ENCODE assay signal across 8 cellular contexts in genomic region chr22:30667092-30667485, GRCh38. TPM values are rescaled to one million over a fixed set of nuclear protein-coding genes. Genes with fewer than 3 reads are reported as not detected.
DNase-seq lines count a peak whose midpoint lies in the region; ATAC-seq, FAIRE-seq and TF ChIP-seq lines count a peak whose summit lies in the region.

No MANE protein-coding gene starts in this region.

- no peak for TF ChIP-seq EP300 in sigmoid colon (IDR thresholded peaks at IDR 0.05)

- WGBS in sigmoid colon, 2 donors = 0 to 1% methylated on average over 17 of the region's 17 CpGs

- peaks cover 0 to 22% (median 14%) of the 10 kb centered on the region in 4 donors for H3K4me1 ChIP-seq in sigmoid colon

- TF ChIP-seq POLR2A in sigmoid colon (IDR thresholded peaks at IDR 0.05) = peak in 1 of 2 donors; percentile 16

- no peaks in the 10 kb centered on the region for H3K9me3 ChIP-seq in sigmoid colon

- no peak for ATAC-seq in GM21515 (IDR thresholded peaks at IDR 0.05; ENCODE audit: unreplicated experiment)
- no peak for ATAC-seq in GM19324 (IDR thresholded peaks at IDR 0.05; ENCODE audit: low FRiP score, unreplicated experiment)

- peak overlapping the region; percentile 96 for H3K4me3 Mint-ChIP-seq in T-helper 2 cell treated with Interferon-gamma antibody and Interleukin-4, amounts not matched to agents 5 μg/mL and 100 μg/mL, for 36 hours

- peaks cover 17% of the 10 kb centered on the region for H3K4me1 Mint-ChIP-seq in T-helper 2 cell treated with Interferon-gamma antibody and Interleukin-4, amounts not matched to agents 5 μg/mL and 100 μg/mL, for 36 hours (ENCODE audit: low read depth)

- no peaks in the 10 kb centered on the region for H3K9me3 Mint-ChIP-seq in T-helper 2 cell treated with Interferon-gamma antibody and Interleukin-4, amounts not matched to agents 5 μg/mL and 100 μg/mL, for 36 hours

- FAIRE-seq in RCC 7860 (lab: Jason Lieb, UNC) = no peak

- peak overlapping the region; percentile 58 to 71 (median 64) for H3K27ac ChIP-seq in sigmoid colon

- no peak for TF ChIP-seq CTCF in fibroblast of the aortic adventitia (IDR thresholded peaks at IDR 0.05; ENCODE audit: insufficient read depth, low read length)
- TF ChIP-seq CTCF in sigmoid colon (IDR thresholded peaks at IDR 0.05) = no peak

- peaks cover 10% of the 10 kb centered on the region for H3K27me3 Mint-ChIP-seq in T-helper 2 cell treated with Interferon-gamma antibody and Interleukin-4, amounts not matched to agents 5 μg/mL and 100 μg/mL, for 36 hours (ENCODE audit: low read depth)

- peaks cover 13% of the 10 kb centered on the region for H3K36me3 Mint-ChIP-seq in T-helper 2 cell treated with Interferon-gamma antibody and Interleukin-4, amounts not matched to agents 5 μg/mL and 100 μg/mL, for 36 hours (ENCODE audit: low read depth)

- H3K4me3 ChIP-seq in fibroblast of the aortic adventitia (ENCODE audit: low read depth, low read length) (peak overlapping the region; percentile 89), sigmoid colon (peak overlapping the region; percentile 68 to 81 (median 76))

- H3K36me3 ChIP-seq in sigmoid colon = peaks cover 4 to 20% (median 13%) of the 10 kb centered on the region in 4 donors

- DNase-seq in activated CD4-positive, alpha-beta T cell treated with anti-CD3 and anti-CD28 coated beads for 4 hours = peak; percentile 16 to 44
- no peak for DNase-seq in activated CD4-positive, alpha-beta T cell treated with anti-CD3 and anti-CD28 coated beads for 48 hours
- DNase-seq in T-helper 2 cell treated with Interferon-gamma antibody and Interleukin-4, amounts not matched to agents 5 μg/mL and 100 μg/mL, for 36 hours (ENCODE audit: low spot score) = no peak
- DNase-seq in fibroblast of the aortic adventitia (ENCODE audit: low read depth) = peak; percentile 21
- no peak for DNase-seq in sigmoid colon
- DNase-seq in RCC 7860 (ENCODE audit: low spot score) = no peak

- no peaks in the 10 kb centered on the region for H3K27me3 ChIP-seq in sigmoid colon

- peak overlapping the region; percentile 93 for H3K27ac Mint-ChIP-seq in T-helper 2 cell treated with Interferon-gamma antibody and Interleukin-4, amounts not matched to agents 5 μg/mL and 100 μg/mL, for 36 hours

- intact Hi-C loops in sigmoid colon (cut with DNase I) = loop anchor here (1.0 to 10.0 kb wide), 2 partner anchors 31 to 88 kb away; no protein-coding TSS in a partner anchor

RNA-seq across cellular contexts. Expression of gene DUSP18, which starts 0.6 kb away (rescaled TPM):
- total RNA-seq in fibroblast of the aortic adventitia (ENCODE audit: low replicate concordance) = 8.4 and 18.5 TPM in 2 replicates
- 1 to 10 TPM; 4.1 to 8.3 (median 4.2) TPM for total RNA-seq in sigmoid colon
- polyA plus RNA-seq in sigmoid colon = 1 to 10 TPM; 2.4 to 7.0 (median 3.2) TPM

RNA-seq across cellular contexts. Expression of gene OSBP2, which starts 27.6 kb away (rescaled TPM):
- total RNA-seq in fibroblast of the aortic adventitia (ENCODE audit: low replicate concordance) (1.3 and 11.1 TPM in 2 replicates), sigmoid colon (1 to 10 TPM; 1.4 to 3.0 (median 2.1) TPM)
- polyA plus RNA-seq in sigmoid colon = 1 to 10 TPM; 1.2 to 1.6 (median 1.5) TPM

RNA-seq across cellular contexts. Expression of gene SLC35E4, which starts 31.5 kb away (rescaled TPM):
- 5.1 and 19.7 TPM in 2 replicates for total RNA-seq in fibroblast of the aortic adventitia (ENCODE audit: low replicate concordance)
- 1 to 10 TPM; 5.0 to 7.7 (median 6.4) TPM for total RNA-seq in sigmoid colon
- 1 to 10 TPM; 1.2 to 4.0 (median 2.1) TPM for polyA plus RNA-seq in sigmoid colon

Comparison
In these comparisons a context has a peak if more than half of its experiments do, and no peak if none do; other contexts are left out.
1. DNase-seq: peak in activated CD4-positive, alpha-beta T cell treated with anti-CD3 and anti-CD28 coated beads for 4 hours (2 of 2) and fibroblast of the aortic adventitia (single experiment); none in activated CD4-positive, alpha-beta T cell treated with anti-CD3 and anti-CD28 coated beads for 48 hours (single experiment), T-helper 2 cell treated with Interferon-gamma antibody and Interleukin-4, amounts not matched to agents 5 μg/mL and 100 μg/mL, for 36 hours (single experiment), sigmoid colon (single experiment) and RCC 7860 (single experiment).